1 cellular context compared by ENCODE assay signal in the genomic region with DNA sequence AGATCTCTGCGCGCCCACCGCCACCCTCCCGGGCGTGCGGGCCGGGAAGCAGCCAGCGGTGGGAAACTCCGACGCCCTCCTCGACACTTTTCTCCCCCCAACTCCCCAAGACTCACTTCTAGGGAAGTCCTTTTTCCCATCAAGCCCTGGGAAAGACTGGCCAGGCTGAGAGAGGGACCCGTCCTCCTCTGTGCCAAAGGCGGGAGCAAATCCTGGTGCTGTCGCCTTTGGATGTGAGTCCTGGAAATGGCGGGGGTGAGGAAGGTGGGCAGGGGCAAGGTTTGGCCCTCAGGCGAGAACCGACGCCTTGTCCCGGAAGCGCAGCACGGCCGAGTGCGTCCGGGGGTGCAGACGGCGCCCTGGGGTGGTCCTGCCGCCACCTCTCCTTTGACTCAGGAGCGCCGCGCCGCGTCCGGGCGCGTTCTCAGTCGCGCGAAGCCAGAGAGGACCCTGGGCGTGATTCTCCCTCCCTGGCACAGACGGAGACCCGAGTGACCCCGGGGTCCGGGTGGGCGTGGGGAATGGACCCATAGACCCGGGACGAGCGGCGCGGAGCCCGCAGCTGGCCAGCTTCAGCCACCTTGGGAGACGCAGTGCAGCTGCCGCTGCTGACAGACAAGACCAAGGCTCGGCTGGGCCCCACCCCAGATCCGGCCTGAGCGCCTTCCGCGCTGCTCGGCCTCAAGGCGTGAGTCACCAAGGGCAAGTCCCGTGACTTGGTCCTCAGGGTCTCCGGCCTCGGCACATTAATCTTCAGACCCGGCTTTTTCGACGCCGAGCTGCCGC.
A peak's percentile ranks its signal among the peaks of the same experiment; 100 is the strongest.
TF ChIP-seq lines count a peak whose summit lies in the region.

No MANE protein-coding gene starts in this region.

TF ChIP-seq in GM12878, 131 proteins besides CTCF, POLR2A, EP300 and RAD21 (continues in another document):
- TF ChIP-seq POLR2AphosphoS5 (IDR thresholded peaks at IDR 0.05; ENCODE audit: low read length) (peak; percentile 70; the same call in 1 of the 2 replicates), BCL11A (IDR thresholded peaks at IDR 0.05; ENCODE audit: low read depth, low read length) (no peak), POLR2AphosphoS2 (IDR thresholded peaks at IDR 0.05; ENCODE audit: low read depth, low read length) (no peak), HDAC2 (IDR thresholded peaks at IDR 0.05) (no peak), BHLHE40 (IDR thresholded peaks at IDR 0.05; ENCODE audit: borderline replicate concordance in 1 of 2, low read depth in 2 of 2, low read length in 1 of 2) (peak; percentile 86 to 94), FOXM1 (IDR thresholded peaks at IDR 0.05; ENCODE audit: low read depth, low read length) (no peak), ASH2L (IDR thresholded peaks at IDR 0.05; ENCODE audit: borderline replicate concordance, low read depth) (no peak), LARP7 (IDR thresholded peaks at IDR 0.05) (no peak), RCOR1 (conservative IDR thresholded peaks at IDR 0.05; ENCODE audit: low read depth, low read length) (no peak), STAT1 (conservative IDR thresholded peaks at IDR 0.05) (no peak), KDM1A (IDR thresholded peaks at IDR 0.05; ENCODE audit: borderline replicate concordance) (no peak), TBL1XR1 (IDR thresholded peaks at IDR 0.05; ENCODE audit: low read depth, low read length) (no peak; the same call in 1 of the 2 replicates), TAF1 (IDR thresholded peaks at IDR 0.05; ENCODE audit: borderline replicate concordance, low read depth, low read length) (peak; percentile 11; the same call in 1 of the 2 replicates), YY1 (IDR thresholded peaks at IDR 0.05; ENCODE audit: low read depth, low read length) (peak; percentile 10; the same call in 1 of the 2 replicates), MTA2 (IDR thresholded peaks at IDR 0.05; ENCODE audit: low read depth) (no peak; the same call in 1 of the 2 replicates), JUND (IDR thresholded peaks at IDR 0.05; ENCODE audit: low read depth, low read length) (peak; percentile 16; the same call in 1 of the 2 replicates), NFIC (IDR thresholded peaks at IDR 0.05; ENCODE audit: low read depth, low read length) (no peak), TCF7 (IDR thresholded peaks at IDR 0.05; ENCODE audit: borderline replicate concordance) (no peak), NR2C1 (IDR thresholded peaks at IDR 0.05) (peak; percentile 42; the same call in 1 of the 2 replicates), CREM (IDR thresholded peaks at IDR 0.05; ENCODE audit: low read depth) (no peak), IKZF2 (IDR thresholded peaks at IDR 0.05) (peak; percentile 36 to 44; a peak in 3 of 4 replicates), MYC (IDR thresholded peaks at IDR 0.05; ENCODE audit: insufficient read depth, insufficient read length, insufficient replicate concordance, low read length, severe bottlenecking) (no peak), IKZF1 (conservative IDR thresholded peaks at IDR 0.05) (peak; percentile 76), SUZ12 (IDR thresholded peaks at IDR 0.05; ENCODE audit: unreplicated experiment) (no peak), BRCA1 (IDR thresholded peaks at IDR 0.05; ENCODE audit: low read depth, low read length) (no peak)
- TF ChIP-seq, protein P1, sequence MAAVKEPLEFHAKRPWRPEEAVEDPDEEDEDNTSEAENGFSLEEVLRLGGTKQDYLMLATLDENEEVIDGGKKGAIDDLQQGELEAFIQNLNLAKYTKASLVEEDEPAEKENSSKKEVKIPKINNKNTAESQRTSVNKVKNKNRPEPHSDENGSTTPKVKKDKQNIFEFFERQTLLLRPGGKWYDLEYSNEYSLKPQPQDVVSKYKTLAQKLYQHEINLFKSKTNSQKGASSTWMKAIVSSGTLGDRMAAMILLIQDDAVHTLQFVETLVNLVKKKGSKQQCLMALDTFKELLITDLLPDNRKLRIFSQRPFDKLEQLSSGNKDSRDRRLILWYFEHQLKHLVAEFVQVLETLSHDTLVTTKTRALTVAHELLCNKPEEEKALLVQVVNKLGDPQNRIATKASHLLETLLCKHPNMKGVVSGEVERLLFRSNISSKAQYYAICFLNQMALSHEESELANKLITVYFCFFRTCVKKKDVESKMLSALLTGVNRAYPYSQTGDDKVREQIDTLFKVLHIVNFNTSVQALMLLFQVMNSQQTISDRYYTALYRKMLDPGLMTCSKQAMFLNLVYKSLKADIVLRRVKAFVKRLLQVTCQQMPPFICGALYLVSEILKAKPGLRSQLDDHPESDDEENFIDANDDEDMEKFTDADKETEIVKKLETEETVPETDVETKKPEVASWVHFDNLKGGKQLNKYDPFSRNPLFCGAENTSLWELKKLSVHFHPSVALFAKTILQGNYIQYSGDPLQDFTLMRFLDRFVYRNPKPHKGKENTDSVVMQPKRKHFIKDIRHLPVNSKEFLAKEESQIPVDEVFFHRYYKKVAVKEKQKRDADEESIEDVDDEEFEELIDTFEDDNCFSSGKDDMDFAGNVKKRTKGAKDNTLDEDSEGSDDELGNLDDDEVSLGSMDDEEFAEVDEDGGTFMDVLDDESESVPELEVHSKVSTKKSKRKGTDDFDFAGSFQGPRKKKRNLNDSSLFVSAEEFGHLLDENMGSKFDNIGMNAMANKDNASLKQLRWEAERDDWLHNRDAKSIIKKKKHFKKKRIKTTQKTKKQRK (IDR thresholded peaks at IDR 0.05; ENCODE audit: low read depth, low read length) = no peak
- TF ChIP-seq, protein P2, sequence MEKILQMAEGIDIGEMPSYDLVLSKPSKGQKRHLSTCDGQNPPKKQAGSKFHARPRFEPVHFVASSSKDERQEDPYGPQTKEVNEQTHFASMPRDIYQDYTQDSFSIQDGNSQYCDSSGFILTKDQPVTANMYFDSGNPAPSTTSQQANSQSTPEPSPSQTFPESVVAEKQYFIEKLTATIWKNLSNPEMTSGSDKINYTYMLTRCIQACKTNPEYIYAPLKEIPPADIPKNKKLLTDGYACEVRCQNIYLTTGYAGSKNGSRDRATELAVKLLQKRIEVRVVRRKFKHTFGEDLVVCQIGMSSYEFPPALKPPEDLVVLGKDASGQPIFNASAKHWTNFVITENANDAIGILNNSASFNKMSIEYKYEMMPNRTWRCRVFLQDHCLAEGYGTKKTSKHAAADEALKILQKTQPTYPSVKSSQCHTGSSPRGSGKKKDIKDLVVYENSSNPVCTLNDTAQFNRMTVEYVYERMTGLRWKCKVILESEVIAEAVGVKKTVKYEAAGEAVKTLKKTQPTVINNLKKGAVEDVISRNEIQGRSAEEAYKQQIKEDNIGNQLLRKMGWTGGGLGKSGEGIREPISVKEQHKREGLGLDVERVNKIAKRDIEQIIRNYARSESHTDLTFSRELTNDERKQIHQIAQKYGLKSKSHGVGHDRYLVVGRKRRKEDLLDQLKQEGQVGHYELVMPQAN (conservative IDR thresholded peaks at IDR 0.05) = 0 out of 2 replicates have a peak, but pooled peaks have one; percentile 42
- TF ChIP-seq, protein P3, sequence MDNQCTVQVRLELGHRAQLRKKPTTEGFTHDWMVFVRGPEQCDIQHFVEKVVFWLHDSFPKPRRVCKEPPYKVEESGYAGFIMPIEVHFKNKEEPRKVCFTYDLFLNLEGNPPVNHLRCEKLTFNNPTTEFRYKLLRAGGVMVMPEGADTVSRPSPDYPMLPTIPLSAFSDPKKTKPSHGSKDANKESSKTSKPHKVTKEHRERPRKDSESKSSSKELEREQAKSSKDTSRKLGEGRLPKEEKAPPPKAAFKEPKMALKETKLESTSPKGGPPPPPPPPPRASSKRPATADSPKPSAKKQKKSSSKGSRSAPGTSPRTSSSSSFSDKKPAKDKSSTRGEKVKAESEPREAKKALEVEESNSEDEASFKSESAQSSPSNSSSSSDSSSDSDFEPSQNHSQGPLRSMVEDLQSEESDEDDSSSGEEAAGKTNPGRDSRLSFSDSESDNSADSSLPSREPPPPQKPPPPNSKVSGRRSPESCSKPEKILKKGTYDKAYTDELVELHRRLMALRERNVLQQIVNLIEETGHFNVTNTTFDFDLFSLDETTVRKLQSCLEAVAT (IDR thresholded peaks at IDR 0.05) = no peak
- TF ChIP-seq, protein P4, sequence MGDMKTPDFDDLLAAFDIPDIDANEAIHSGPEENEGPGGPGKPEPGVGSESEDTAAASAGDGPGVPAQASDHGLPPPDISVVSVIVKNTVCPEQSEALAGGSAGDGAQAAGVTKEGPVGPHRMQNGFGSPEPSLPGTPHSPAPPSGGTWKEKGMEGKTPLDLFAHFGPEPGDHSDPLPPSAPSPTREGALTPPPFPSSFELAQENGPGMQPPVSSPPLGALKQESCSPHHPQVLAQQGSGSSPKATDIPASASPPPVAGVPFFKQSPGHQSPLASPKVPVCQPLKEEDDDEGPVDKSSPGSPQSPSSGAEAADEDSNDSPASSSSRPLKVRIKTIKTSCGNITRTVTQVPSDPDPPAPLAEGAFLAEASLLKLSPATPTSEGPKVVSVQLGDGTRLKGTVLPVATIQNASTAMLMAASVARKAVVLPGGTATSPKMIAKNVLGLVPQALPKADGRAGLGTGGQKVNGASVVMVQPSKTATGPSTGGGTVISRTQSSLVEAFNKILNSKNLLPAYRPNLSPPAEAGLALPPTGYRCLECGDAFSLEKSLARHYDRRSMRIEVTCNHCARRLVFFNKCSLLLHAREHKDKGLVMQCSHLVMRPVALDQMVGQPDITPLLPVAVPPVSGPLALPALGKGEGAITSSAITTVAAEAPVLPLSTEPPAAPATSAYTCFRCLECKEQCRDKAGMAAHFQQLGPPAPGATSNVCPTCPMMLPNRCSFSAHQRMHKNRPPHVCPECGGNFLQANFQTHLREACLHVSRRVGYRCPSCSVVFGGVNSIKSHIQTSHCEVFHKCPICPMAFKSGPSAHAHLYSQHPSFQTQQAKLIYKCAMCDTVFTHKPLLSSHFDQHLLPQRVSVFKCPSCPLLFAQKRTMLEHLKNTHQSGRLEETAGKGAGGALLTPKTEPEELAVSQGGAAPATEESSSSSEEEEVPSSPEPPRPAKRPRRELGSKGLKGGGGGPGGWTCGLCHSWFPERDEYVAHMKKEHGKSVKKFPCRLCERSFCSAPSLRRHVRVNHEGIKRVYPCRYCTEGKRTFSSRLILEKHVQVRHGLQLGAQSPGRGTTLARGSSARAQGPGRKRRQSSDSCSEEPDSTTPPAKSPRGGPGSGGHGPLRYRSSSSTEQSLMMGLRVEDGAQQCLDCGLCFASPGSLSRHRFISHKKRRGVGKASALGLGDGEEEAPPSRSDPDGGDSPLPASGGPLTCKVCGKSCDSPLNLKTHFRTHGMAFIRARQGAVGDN (IDR thresholded peaks at IDR 0.05) = peak; percentile 77
- TF ChIP-seq, protein P5, sequence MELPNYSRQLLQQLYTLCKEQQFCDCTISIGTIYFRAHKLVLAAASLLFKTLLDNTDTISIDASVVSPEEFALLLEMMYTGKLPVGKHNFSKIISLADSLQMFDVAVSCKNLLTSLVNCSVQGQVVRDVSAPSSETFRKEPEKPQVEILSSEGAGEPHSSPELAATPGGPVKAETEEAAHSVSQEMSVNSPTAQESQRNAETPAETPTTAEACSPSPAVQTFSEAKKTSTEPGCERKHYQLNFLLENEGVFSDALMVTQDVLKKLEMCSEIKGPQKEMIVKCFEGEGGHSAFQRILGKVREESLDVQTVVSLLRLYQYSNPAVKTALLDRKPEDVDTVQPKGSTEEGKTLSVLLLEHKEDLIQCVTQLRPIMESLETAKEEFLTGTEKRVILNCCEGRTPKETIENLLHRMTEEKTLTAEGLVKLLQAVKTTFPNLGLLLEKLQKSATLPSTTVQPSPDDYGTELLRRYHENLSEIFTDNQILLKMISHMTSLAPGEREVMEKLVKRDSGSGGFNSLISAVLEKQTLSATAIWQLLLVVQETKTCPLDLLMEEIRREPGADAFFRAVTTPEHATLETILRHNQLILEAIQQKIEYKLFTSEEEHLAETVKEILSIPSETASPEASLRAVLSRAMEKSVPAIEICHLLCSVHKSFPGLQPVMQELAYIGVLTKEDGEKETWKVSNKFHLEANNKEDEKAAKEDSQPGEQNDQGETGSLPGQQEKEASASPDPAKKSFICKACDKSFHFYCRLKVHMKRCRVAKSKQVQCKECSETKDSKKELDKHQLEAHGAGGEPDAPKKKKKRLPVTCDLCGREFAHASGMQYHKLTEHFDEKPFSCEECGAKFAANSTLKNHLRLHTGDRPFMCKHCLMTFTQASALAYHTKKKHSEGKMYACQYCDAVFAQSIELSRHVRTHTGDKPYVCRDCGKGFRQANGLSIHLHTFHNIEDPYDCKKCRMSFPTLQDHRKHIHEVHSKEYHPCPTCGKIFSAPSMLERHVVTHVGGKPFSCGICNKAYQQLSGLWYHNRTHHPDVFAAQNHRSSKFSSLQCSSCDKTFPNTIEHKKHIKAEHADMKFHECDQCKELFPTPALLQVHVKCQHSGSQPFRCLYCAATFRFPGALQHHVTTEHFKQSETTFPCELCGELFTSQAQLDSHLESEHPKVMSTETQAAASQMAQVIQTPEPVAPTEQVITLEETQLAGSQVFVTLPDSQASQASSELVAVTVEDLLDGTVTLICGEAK (IDR thresholded peaks at IDR 0.05; ENCODE audit: borderline replicate concordance) = no peak; the same call in 1 of the 2 replicates
- TF ChIP-seq, protein P6, sequence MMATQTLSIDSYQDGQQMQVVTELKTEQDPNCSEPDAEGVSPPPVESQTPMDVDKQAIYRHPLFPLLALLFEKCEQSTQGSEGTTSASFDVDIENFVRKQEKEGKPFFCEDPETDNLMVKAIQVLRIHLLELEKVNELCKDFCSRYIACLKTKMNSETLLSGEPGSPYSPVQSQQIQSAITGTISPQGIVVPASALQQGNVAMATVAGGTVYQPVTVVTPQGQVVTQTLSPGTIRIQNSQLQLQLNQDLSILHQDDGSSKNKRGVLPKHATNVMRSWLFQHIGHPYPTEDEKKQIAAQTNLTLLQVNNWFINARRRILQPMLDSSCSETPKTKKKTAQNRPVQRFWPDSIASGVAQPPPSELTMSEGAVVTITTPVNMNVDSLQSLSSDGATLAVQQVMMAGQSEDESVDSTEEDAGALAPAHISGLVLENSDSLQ (IDR thresholded peaks at IDR 0.05) = peak; percentile 64; the same call in 1 of the 2 replicates
- TF ChIP-seq, protein P7, sequence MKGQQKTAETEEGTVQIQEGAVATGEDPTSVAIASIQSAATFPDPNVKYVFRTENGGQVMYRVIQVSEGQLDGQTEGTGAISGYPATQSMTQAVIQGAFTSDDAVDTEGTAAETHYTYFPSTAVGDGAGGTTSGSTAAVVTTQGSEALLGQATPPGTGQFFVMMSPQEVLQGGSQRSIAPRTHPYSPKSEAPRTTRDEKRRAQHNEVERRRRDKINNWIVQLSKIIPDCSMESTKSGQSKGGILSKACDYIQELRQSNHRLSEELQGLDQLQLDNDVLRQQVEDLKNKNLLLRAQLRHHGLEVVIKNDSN (IDR thresholded peaks at IDR 0.05; ENCODE audit: borderline replicate concordance, extremely low read length, insufficient read depth, low read depth, low read length) = no peak
- TF ChIP-seq, protein P8, sequence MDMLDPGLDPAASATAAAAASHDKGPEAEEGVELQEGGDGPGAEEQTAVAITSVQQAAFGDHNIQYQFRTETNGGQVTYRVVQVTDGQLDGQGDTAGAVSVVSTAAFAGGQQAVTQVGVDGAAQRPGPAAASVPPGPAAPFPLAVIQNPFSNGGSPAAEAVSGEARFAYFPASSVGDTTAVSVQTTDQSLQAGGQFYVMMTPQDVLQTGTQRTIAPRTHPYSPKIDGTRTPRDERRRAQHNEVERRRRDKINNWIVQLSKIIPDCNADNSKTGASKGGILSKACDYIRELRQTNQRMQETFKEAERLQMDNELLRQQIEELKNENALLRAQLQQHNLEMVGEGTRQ (IDR thresholded peaks at IDR 0.05; ENCODE audit: borderline replicate concordance, low read depth, low read length) = no peak
- TF ChIP-seq, protein P9, sequence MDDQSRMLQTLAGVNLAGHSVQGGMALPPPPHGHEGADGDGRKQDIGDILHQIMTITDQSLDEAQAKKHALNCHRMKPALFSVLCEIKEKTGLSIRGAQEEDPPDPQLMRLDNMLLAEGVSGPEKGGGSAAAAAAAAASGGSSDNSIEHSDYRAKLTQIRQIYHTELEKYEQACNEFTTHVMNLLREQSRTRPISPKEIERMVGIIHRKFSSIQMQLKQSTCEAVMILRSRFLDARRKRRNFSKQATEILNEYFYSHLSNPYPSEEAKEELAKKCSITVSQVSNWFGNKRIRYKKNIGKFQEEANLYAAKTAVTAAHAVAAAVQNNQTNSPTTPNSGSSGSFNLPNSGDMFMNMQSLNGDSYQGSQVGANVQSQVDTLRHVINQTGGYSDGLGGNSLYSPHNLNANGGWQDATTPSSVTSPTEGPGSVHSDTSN (IDR thresholded peaks at IDR 0.05; ENCODE audit: insufficient replicate concordance, low read depth, low read length) = no peak
